ENCODE assay signal across 20 cellular contexts in the genomic region with DNA sequence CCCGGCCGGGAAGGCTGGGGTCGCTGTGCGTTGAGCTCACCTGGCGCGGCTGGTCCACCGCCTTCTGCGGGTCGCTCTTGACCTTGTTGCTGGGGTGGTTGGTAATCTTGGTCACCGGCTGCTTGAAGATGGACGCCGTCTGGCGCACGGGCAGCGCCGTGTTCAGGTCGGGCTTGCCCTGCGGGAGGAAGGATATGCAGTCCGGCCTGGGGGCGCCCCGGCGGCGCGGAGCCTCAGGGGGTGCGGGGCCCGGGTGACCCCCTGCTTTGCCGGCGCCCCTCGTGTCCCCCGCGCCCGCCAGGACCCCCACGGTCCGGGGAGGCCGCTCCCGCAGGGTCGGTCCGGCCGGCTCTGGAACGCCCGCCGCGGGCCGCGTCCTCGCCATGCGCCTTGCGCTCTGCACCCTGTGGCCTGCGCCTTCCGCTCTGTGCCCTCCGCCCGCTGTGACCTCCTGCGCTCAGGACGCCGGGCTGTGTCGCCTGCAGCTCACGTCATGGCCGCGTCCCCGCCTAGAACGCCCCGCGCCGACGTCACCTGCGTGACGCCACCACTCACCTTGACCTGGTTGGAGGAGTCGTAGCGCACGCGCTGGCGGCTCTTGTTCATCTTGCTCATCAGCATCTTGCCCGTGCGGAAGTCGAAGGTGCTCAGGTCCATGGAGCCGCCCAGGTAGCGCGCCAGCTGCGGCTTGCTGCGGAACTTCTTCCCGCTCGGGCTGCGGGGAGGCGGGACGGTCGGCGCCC.
"Had no signal": no experiment of that assay in that cellular context is flagged by ENCODE, and none has a peak within 500 bp of the region (broad histone marks: within the 10 kb centered on the region; RNA-seq: fewer than 3 reads in every experiment).

No MANE protein-coding gene starts in this region.

- H3K4me2 ChIP-seq: neural progenitor cell had no signal

- H3K4me3 ChIP-seq: left lung, neural progenitor cell, psoas muscle, sigmoid colon, thyroid gland had no signal

- DNase-seq: activated CD4-positive, alpha-beta memory T cell treated with anti-CD3 and anti-CD28 coated beads for 36 hours; activated CD4-positive, alpha-beta T cell treated with anti-CD3 and anti-CD28 coated beads for 36 hours; activated naive CD4-positive, alpha-beta T cell treated with Interleukin-2 at 50 U/mL for 16 hours; activated T-cell treated with anti-CD3 and anti-CD28 coated beads for 4 hours; anterior cingulate cortex; caudate nucleus; endodermal cell; erythroblast; left lung; psoas muscle; stimulated activated CD4-positive, alpha-beta T cell treated with anti-CD3 and anti-CD28 coated beads, Interleukin-4, amount 100 ng/mL, for 24 hours; thyroid gland; WERI-Rb-1 had no signal

- H3K36me3 ChIP-seq: neural progenitor cell had no signal

- H3K9me3 ChIP-seq: left lung, psoas muscle, sigmoid colon, thyroid gland had no signal

- H3K9ac ChIP-seq: neural progenitor cell had no signal

- H3K4me3 Mint-ChIP-seq: activated CD4-positive, alpha-beta memory T cell treated with anti-CD3 and anti-CD28 coated beads for 36 hours; activated CD4-positive, alpha-beta T cell treated with anti-CD3 and anti-CD28 coated beads for 36 hours; activated T-helper 17 cell treated with anti-CD3 and anti-CD28 coated beads, Interleukin-2, amount 50 U/mL, for 72 hours; brain; endodermal cell; neural progenitor cell; stimulated activated effector memory CD8-positive, alpha-beta T cell treated with anti-CD3 and anti-CD28 coated beads, Interleukin-12 subunit alpha, Interleukin-12 subunit beta, amount 100 ng/mL, for 72 hours had no signal

- H3K27me3 ChIP-seq: left lung, neural progenitor cell, sigmoid colon, thyroid gland had no signal

- H3K27ac ChIP-seq: left lung, neural progenitor cell, psoas muscle, sigmoid colon, thyroid gland had no signal

- H3K9me3 Mint-ChIP-seq: activated CD4-positive, alpha-beta memory T cell treated with anti-CD3 and anti-CD28 coated beads for 36 hours; activated T-helper 17 cell treated with anti-CD3 and anti-CD28 coated beads, Interleukin-2, amount 50 U/mL, for 72 hours; brain; endodermal cell; neural progenitor cell; stimulated activated effector memory CD8-positive, alpha-beta T cell treated with anti-CD3 and anti-CD28 coated beads, Interleukin-12 subunit alpha, Interleukin-12 subunit beta, amount 100 ng/mL, for 72 hours had no signal

- H3K27me3 Mint-ChIP-seq: activated CD4-positive, alpha-beta memory T cell treated with anti-CD3 and anti-CD28 coated beads for 36 hours; activated CD4-positive, alpha-beta T cell treated with anti-CD3 and anti-CD28 coated beads for 36 hours; activated T-helper 17 cell treated with anti-CD3 and anti-CD28 coated beads, Interleukin-2, amount 50 U/mL, for 72 hours; brain had no signal

- H3K4me1 Mint-ChIP-seq: activated T-helper 17 cell treated with anti-CD3 and anti-CD28 coated beads, Interleukin-2, amount 50 U/mL, for 72 hours; endodermal cell; stimulated activated effector memory CD8-positive, alpha-beta T cell treated with anti-CD3 and anti-CD28 coated beads, Interleukin-12 subunit alpha, Interleukin-12 subunit beta, amount 100 ng/mL, for 72 hours had no signal

- H3K27ac Mint-ChIP-seq: activated CD4-positive, alpha-beta memory T cell treated with anti-CD3 and anti-CD28 coated beads for 36 hours; activated CD4-positive, alpha-beta T cell treated with anti-CD3 and anti-CD28 coated beads for 36 hours; activated T-helper 17 cell treated with anti-CD3 and anti-CD28 coated beads, Interleukin-2, amount 50 U/mL, for 72 hours; brain; neural progenitor cell; stimulated activated effector memory CD8-positive, alpha-beta T cell treated with anti-CD3 and anti-CD28 coated beads, Interleukin-12 subunit alpha, Interleukin-12 subunit beta, amount 100 ng/mL, for 72 hours had no signal

- H2AFZ ChIP-seq: neural progenitor cell had no signal

- H3K4me1 ChIP-seq: neural progenitor cell, thyroid gland had no signal

- FAIRE-seq: frontal cortex, urothelium cell line had no signal

- ATAC-seq: activated CD4-positive, alpha-beta T cell treated with anti-CD3 and anti-CD28 coated beads for 36 hours; activated T-helper 17 cell treated with anti-CD3 and anti-CD28 coated beads, Interleukin-2, amount 50 U/mL, for 72 hours; left lung; psoas muscle; stimulated activated effector memory CD8-positive, alpha-beta T cell treated with anti-CD3 and anti-CD28 coated beads, Interleukin-12 subunit alpha, Interleukin-12 subunit beta, amount 100 ng/mL, for 72 hours had no signal
